29 cellular contexts compared by ENCODE assay signal in the genomic region with DNA sequence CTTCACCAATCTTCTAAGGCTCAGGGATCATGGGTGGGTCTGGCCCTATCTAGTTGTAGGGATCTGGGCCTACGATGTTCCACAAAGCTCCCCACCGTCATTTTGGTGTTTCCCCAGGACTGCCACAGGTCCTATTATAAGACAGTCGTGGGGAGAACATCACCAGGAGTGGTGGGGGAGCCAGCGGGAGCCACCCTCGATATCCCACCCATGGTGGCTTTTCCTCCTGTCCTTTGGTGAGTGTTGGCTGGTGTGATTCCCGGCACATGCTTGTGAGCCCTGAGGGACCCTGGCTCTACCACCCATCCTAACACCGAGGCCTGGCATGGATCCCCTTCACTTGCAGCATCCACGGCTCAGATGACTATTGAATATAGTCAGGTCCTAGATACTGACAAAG.
DNase-seq lines count a peak whose midpoint lies in the region; FAIRE-seq and TF ChIP-seq lines count a peak whose summit lies in the region.
"Had no signal": no experiment of that assay in that cellular context is flagged by ENCODE, and none has a peak within 500 bp of the region (broad histone marks: within the 10 kb centered on the region; RNA-seq: fewer than 3 reads in every experiment).

No MANE protein-coding gene starts in this region.

- TF ChIP-seq RAD21 in H1 (IDR thresholded peaks at IDR 0.05 in 1 of 2, conservative IDR thresholded peaks at IDR 0.05 in 1 of 2; ENCODE audit: low read depth in 2 of 2, low read length in 2 of 2), result no peak

- H2BK5ac ChIP-seq in H1 (ENCODE audit: low read depth, low read length), result peak overlapping the region; percentile 1; the same call in 1 of the 2 replicates

- no peak overlapping the region for H3K18ac ChIP-seq in H1 (ENCODE audit: extremely low read depth, low read length)

- no peak overlapping the region for H3K4me3 ChIP-seq in H1 (ENCODE audit: extremely low read depth in 1 of 4, insufficient read depth in 2 of 4, low read depth in 3 of 4, low read length in 4 of 4)
- H3K4me3 ChIP-seq: A549; BLaER1; BLaER1 treated with 17β-estradiol and CSF1 and Interleukin-3, amounts not matched to agents 10 nM and 100 nM had no signal

- H4K20me1 ChIP-seq in H1 (replicated peaks in 1 of 2; ENCODE audit: control insufficient read depth in 1 of 2, insufficient read depth in 2 of 2, low read length in 2 of 2), result no peaks in the 10 kb centered on the region
- H4K20me1 ChIP-seq: BLaER1; BLaER1 treated with 17β-estradiol and CSF1 and Interleukin-3, amounts not matched to agents 10 nM and 100 nM had no signal

- peak overlapping the region; percentile 80; the same call in 1 of the 2 replicates for H2AK5ac ChIP-seq in H1 (ENCODE audit: low read depth, low read length)

- TF ChIP-seq CTCF in H1 (IDR thresholded peaks at IDR 0.05; ENCODE audit: control extremely low read depth in 1 of 3, insufficient read depth in 1 of 3, low read depth in 1 of 3, low read length in 3 of 3), result no peak

- H2BK20ac ChIP-seq in H1 (ENCODE audit: low read length), result peak overlapping the region; percentile 72; the same call in 1 of the 2 replicates

- H3K27me3 ChIP-seq in H1 (replicated peaks in 1 of 4; ENCODE audit: control insufficient read depth in 3 of 4, extremely low read depth in 1 of 4, insufficient read depth in 3 of 4, low read length in 3 of 4), result no peaks in the 10 kb centered on the region; a peak in 1 of 7 replicates
- H3K27me3 ChIP-seq: BE2C; BLaER1; BLaER1 treated with 17β-estradiol and CSF1 and Interleukin-3, amounts not matched to agents 10 nM and 100 nM had no signal

- H3K79me2 ChIP-seq in H1 (ENCODE audit: control insufficient read depth in 1 of 2, insufficient read depth in 2 of 2, low read length in 2 of 2), result no peaks in the 10 kb centered on the region

- no peak overlapping the region for H4K8ac ChIP-seq in H1 (ENCODE audit: extremely low read depth, insufficient read depth, low read length)

- H3K56ac ChIP-seq in H1 (replicated peaks; ENCODE audit: insufficient read length, low read depth, low read length), result no peak overlapping the region

- no peak overlapping the region for H2BK15ac ChIP-seq in H1 (ENCODE audit: low read length)

- no peak overlapping the region for H4K5ac ChIP-seq in H1 (ENCODE audit: insufficient read length, low read depth, low read length)

- CTCF ChIA-PET in H1 (lab: Charles Lee; ENCODE audit: partially characterized antibody), result no interaction called here

- H4K91ac ChIP-seq in H1 (replicated peaks; ENCODE audit: insufficient read length, low read length), result no peak overlapping the region

- FAIRE-seq in H1 (lab: Jason Lieb, UNC), result no peak
- FAIRE-seq: A204.1, A549, D721Med had no signal

- no peak for TF ChIP-seq EP300 in H1 (IDR thresholded peaks at IDR 0.05; ENCODE audit: borderline replicate concordance in 1 of 2, low read depth in 2 of 2, low read length in 2 of 2)

- H3K4me1 ChIP-seq in H1 (replicated peaks in 1 of 4; ENCODE audit: control insufficient read depth in 3 of 4, insufficient read depth in 4 of 4, low read length in 3 of 4), result peaks cover 0 to 9% (median 4%) of the 10 kb centered on the region in 4 experiments; a peak in 2 of 7 replicates
- H3K4me1 ChIP-seq: A549, BE2C, BLaER1, Caco-2 had no signal

- H2AFZ ChIP-seq in H1 (ENCODE audit: low read length), result no peak overlapping the region

- H3K9me3 ChIP-seq in H1 (ENCODE audit: insufficient read depth in 2 of 2, low read depth in 1 of 2, low read length in 1 of 2), result 0 out of 4 replicates have a peak, but pooled peaks cover 0 to 3% of the 10 kb centered on the region in 2 experiments
- H3K9me3 ChIP-seq: A549, BE2C, BLaER1, Caco-2 had no signal

- DNase-seq in H1 (ENCODE audit: low read depth in 1 of 2, low spot score in 2 of 2) (no peak), putamen (ENCODE audit: low spot score) (no peak)
- DNase-seq: 8988T; ACHN; AML-193; BE2C; C1 segment of cervical spinal cord; Caco-2; Calu3; CD4-positive, alpha-beta memory T cell; CD4-positive, alpha-beta T cell; CD4-positive, CD25-positive, alpha-beta regulatory T cell; CD8-positive, alpha-beta memory T cell; CD8-positive, alpha-beta T cell; COR-L47; DMS 273 treated with DMSO at 0.1 percent for 48 hours; DMS153; DMS53; DMS79; DMS79 treated with DMSO at 0.1 percent for 48 hours; DND-41; EL had no signal

- no peak overlapping the region for H3K9ac ChIP-seq in H1 (replicated peaks in 1 of 4; ENCODE audit: extremely low read depth in 1 of 4, low read depth in 3 of 4, low read length in 3 of 4)
- H3K9ac ChIP-seq: BLaER1; BLaER1 treated with 17β-estradiol and CSF1 and Interleukin-3, amounts not matched to agents 10 nM and 100 nM had no signal

- H2BK120ac ChIP-seq in H1 (replicated peaks; ENCODE audit: low read depth, low read length), result no peak overlapping the region

- no peaks in the 10 kb centered on the region for H3K36me3 ChIP-seq in H1 (ENCODE audit: control insufficient read depth in 2 of 4, insufficient read depth in 4 of 4, low read length in 3 of 4)
- H3K36me3 ChIP-seq: BE2C; BLaER1; BLaER1 treated with 17β-estradiol and CSF1 and Interleukin-3, amounts not matched to agents 10 nM and 100 nM had no signal

- POLR2A ChIA-PET in H1 (lab: Charles Lee; ENCODE audit: partially characterized antibody), result no interaction called here

- H3K23me2 ChIP-seq in H1 (ENCODE audit: low read depth, low read length), result no peaks in the 10 kb centered on the region

- H3K4ac ChIP-seq in H1 (replicated peaks; ENCODE audit: insufficient read length, low read depth, low read length), result no peak overlapping the region

- H2BK12ac ChIP-seq in H1 (ENCODE audit: low read depth, low read length), result 0 out of 2 replicates have a peak overlapping the region, but pooled peaks have one; percentile 50

- H3K4me2 ChIP-seq in H1 (ENCODE audit: insufficient read depth in 1 of 2, low read depth in 2 of 2, low read length in 2 of 2), result no peak overlapping the region
- H3K4me2 ChIP-seq: A549; BLaER1; BLaER1 treated with 17β-estradiol and CSF1 and Interleukin-3, amounts not matched to agents 10 nM and 100 nM had no signal

- H3K79me1 ChIP-seq in H1 (ENCODE audit: low read depth, low read length), result no peaks in the 10 kb centered on the region

- no peak for TF ChIP-seq POLR2A in H1 (IDR thresholded peaks at IDR 0.05; ENCODE audit: control extremely low read depth in 1 of 2, low read depth in 2 of 2, low read length in 2 of 2)

- WGBS in H1 (ENCODE audit: extremely low coverage in 1 of 2, insufficient coverage in 1 of 2, insufficient read length in 1 of 2, insufficient replicate concordance in 2 of 2, low coverage in 1 of 2, low lambda C conversion rate in 2 of 2, missing lambda C conversion rate in 1 of 2), 2 experiments, result 98% methylated on average over 8 of the region's 8 CpGs; no CpG with 5 or more reads in 1 of the 2 experiments

- no peak overlapping the region for H3K14ac ChIP-seq in H1 (ENCODE audit: insufficient read length)

- no peak overlapping the region for H3K23ac ChIP-seq in H1 (ENCODE audit: insufficient read length)

- no peak overlapping the region for H3K27ac ChIP-seq in H1 (ENCODE audit: low read depth, low read length)
- H3K27ac ChIP-seq: 22Rv1; A549; BLaER1; BLaER1 treated with 17β-estradiol and CSF1 and Interleukin-3, amounts not matched to agents 10 nM and 100 nM; C4-2B had no signal

TF ChIP-seq in H1, 55 proteins besides CTCF, POLR2A, EP300 and RAD21:
- TF ChIP-seq SIX5 (IDR thresholded peaks at IDR 0.05; ENCODE audit: low read depth, low read length) (no peak), CREB1 (IDR thresholded peaks at IDR 0.05) (no peak)
